In genomic region chr6:35449287-35449881, GRCh38 we compare ENCODE assay signal across 8 cellular contexts. TPM values are rescaled to one million over a fixed set of nuclear protein-coding genes. Genes with fewer than 3 reads are reported as not detected.
A peak's percentile ranks its signal among the peaks of the same experiment; 100 is the strongest.
DNase-seq lines count a peak whose midpoint lies in the region; ATAC-seq, FAIRE-seq and TF ChIP-seq lines count a peak whose summit lies in the region.

No MANE protein-coding gene starts in this region.

- H3K14ac ChIP-seq in H9 (ENCODE audit: insufficient read depth, low read length) = no peak overlapping the region

- H3K4ac ChIP-seq in H9 (ENCODE audit: low read depth, low read length) = no peak overlapping the region

- H3K4me3 Mint-ChIP-seq in H9 = peak overlapping the region in 1 of 2 experiments; percentile 20; a peak in 1 of 5 replicates

- H3K4me2 ChIP-seq in H9 (ENCODE audit: insufficient read depth, insufficient read length, low read length) = no peak overlapping the region

- H3K27ac Mint-ChIP-seq in H9 = no peak overlapping the region

- ATAC-seq in lung (ENCODE audit: insufficient read depth, low FRiP score) (peak; percentile 49), HG02938 (IDR thresholded peaks at IDR 0.05; ENCODE audit: unreplicated experiment) (no peak)

- DNase-seq in D721Med (ENCODE audit: insufficient read length, low spot score) (peak; percentile 75), H9 (no peak), NCI-H2081 (lab: John Stamatoyannopoulos, UW) (peak; percentile 69 to 76), T1000 (lab: John Stamatoyannopoulos, UW) (peak; percentile 39), colonic mucosa (no peak), lung (ENCODE audit: low spot score) (no peak), thyroid gland (peak; percentile 19 to 35)

- peak; percentile 72 for TF ChIP-seq CTCF in D721Med (IDR thresholded peaks at IDR 0.05; ENCODE audit: insufficient read depth, missing control alignments)
- peak; percentile 86 for TF ChIP-seq CTCF in H9 (conservative IDR thresholded peaks at IDR 0.05)
- TF ChIP-seq CTCF in colonic mucosa (IDR thresholded peaks at IDR 0.05) = peak; percentile 66
- TF ChIP-seq CTCF in lung (IDR thresholded peaks at IDR 0.05; ENCODE audit: control extremely low read depth, extremely low read depth) = peak; percentile 77
- TF ChIP-seq CTCF in thyroid gland (IDR thresholded peaks at IDR 0.05) = peak; percentile 45 to 88 (median 72)

- no peaks in the 10 kb centered on the region for H3K79me1 ChIP-seq in H9 (ENCODE audit: insufficient read depth, low read depth, low read length, poor library complexity, severe bottlenecking)

- H2BK12ac ChIP-seq in H9 (ENCODE audit: insufficient read length, low read depth, low read length) = no peak overlapping the region

- H3K9ac ChIP-seq in H9 (ENCODE audit: extremely low read depth, insufficient read length, low read length) (no peak overlapping the region), colonic mucosa (ENCODE audit: low read depth in 2 of 2, low read length in 2 of 2) (no peak overlapping the region)

- no peak for FAIRE-seq in D721Med (lab: Jason Lieb, UNC)

- H3K9me3 Mint-ChIP-seq in H9 = no peaks in the 10 kb centered on the region

- no peak overlapping the region for H2BK20ac ChIP-seq in H9 (ENCODE audit: low read depth, low read length, poor library complexity, severe bottlenecking)

- H3K27me3 Mint-ChIP-seq in H9 (ENCODE audit: low read depth) = peaks cover 17% of the 10 kb centered on the region

- H3K4me3 ChIP-seq in colonic mucosa (no peak overlapping the region), lung (no peak overlapping the region), thyroid gland (replicated peaks in 1 of 3) (no peak overlapping the region)

- H3K36me3 ChIP-seq in colonic mucosa (no peaks in the 10 kb centered on the region), lung (ENCODE audit: control insufficient read depth in 2 of 2, insufficient read depth in 2 of 2, low read length in 2 of 2) (no peaks in the 10 kb centered on the region), thyroid gland (no peaks in the 10 kb centered on the region)

- no peak overlapping the region for H2BK15ac ChIP-seq in H9 (ENCODE audit: low read depth, low read length)

- peaks cover 5% of the 10 kb centered on the region for H3K23me2 ChIP-seq in H9 (ENCODE audit: insufficient read length, low read depth, low read length, poor library complexity, severe bottlenecking)

- no peak overlapping the region for H2BK120ac ChIP-seq in H9 (ENCODE audit: low read depth, low read length, poor library complexity, severe bottlenecking)

- no peaks in the 10 kb centered on the region for H3K9me3 ChIP-seq in H9 (ENCODE audit: control insufficient read depth, low read depth, low read length)
- no peaks in the 10 kb centered on the region for H3K9me3 ChIP-seq in colonic mucosa
- H3K9me3 ChIP-seq in lung (ENCODE audit: control insufficient read depth in 2 of 2, insufficient read depth in 1 of 2, low read length in 1 of 2) = peaks cover 0 to 1% of the 10 kb centered on the region in 2 donors
- H3K9me3 ChIP-seq in thyroid gland = no peaks in the 10 kb centered on the region

- no peak overlapping the region for H3K56ac ChIP-seq in H9 (ENCODE audit: insufficient read length, low read depth, low read length)

- no peak overlapping the region for H4K91ac ChIP-seq in H9 (ENCODE audit: insufficient read length, low read depth, low read length)

- H3K27ac ChIP-seq in H9 (ENCODE audit: insufficient read length, low read depth, low read length) (no peak overlapping the region), colonic mucosa (no peak overlapping the region), lung (ENCODE audit: low read depth in 1 of 2, low read length in 1 of 2) (no peak overlapping the region), thyroid gland (no peak overlapping the region)

- no peak overlapping the region for H2AK5ac ChIP-seq in H9 (ENCODE audit: insufficient read length, low read length)

- no CpG with 5 or more reads among the region's 14 CpGs for WGBS in H9 (ENCODE audit: extremely low coverage, insufficient read length, low lambda C conversion rate)
- 33 to 36% methylated on average over 14 of the region's 14 CpGs for WGBS in lung, 2 donors
- WGBS in thyroid gland, 2 donors = 31 to 38% methylated on average over 12 to 14 of the region's 14 CpGs

- 0 out of 2 replicates have a peak, but pooled peaks cover 4% of the 10 kb centered on the region for H3K4me1 ChIP-seq in H9 (ENCODE audit: insufficient read depth, low read length)
- H3K4me1 ChIP-seq in colonic mucosa = peaks cover 6% of the 10 kb centered on the region
- peaks cover 0 to 2% of the 10 kb centered on the region in 2 donors for H3K4me1 ChIP-seq in lung (ENCODE audit: control insufficient read depth in 2 of 2, insufficient read depth in 2 of 2, low read length in 2 of 2)
- peaks cover 11 to 18% of the 10 kb centered on the region in 2 donors for H3K4me1 ChIP-seq in thyroid gland

- H2BK5ac ChIP-seq in H9 (ENCODE audit: insufficient read length, low read length) = no peak overlapping the region

- no peaks in the 10 kb centered on the region for H3K36me3 Mint-ChIP-seq in H9 (ENCODE audit: insufficient read depth in 1 of 3, low read depth in 3 of 3)

- no peak overlapping the region for H3T11ph ChIP-seq in H9 (ENCODE audit: low read length)

- intact Hi-C loops in colonic mucosa (cut with DNase I) (loop anchor here (5.0 kb wide), 1 partner anchor 152 kb away; the partner anchor contains the start of gene DEF6), thyroid gland (cut with DNase I) (loop anchor here (5.0 kb wide), 1 partner anchor 152 kb away; the partner anchor contains the start of gene DEF6)

- H3K79me2 ChIP-seq in H9 (ENCODE audit: insufficient read depth, low read length) = no peaks in the 10 kb centered on the region

- H4K20me1 ChIP-seq in H9 (ENCODE audit: control insufficient read depth, insufficient read depth, insufficient read length) = no peaks in the 10 kb centered on the region

- no peak overlapping the region for H4K5ac ChIP-seq in H9 (ENCODE audit: insufficient read length, low read depth, low read length)

- TF ChIP-seq POLR2A in thyroid gland (IDR thresholded peaks at IDR 0.05) = no peak

- no peak overlapping the region for H4K8ac ChIP-seq in H9 (replicated peaks; ENCODE audit: insufficient read length, low read depth, low read length)

- no peak overlapping the region for H3K23ac ChIP-seq in H9 (ENCODE audit: insufficient read length, low read depth, low read length)

- H3K4me1 Mint-ChIP-seq in H9 = peaks cover 23 to 27% of the 10 kb centered on the region in 2 experiments

- no peaks in the 10 kb centered on the region for H3K27me3 ChIP-seq in H9 (ENCODE audit: insufficient read depth, low read length)
- H3K27me3 ChIP-seq in colonic mucosa = no peaks in the 10 kb centered on the region
- no peaks in the 10 kb centered on the region for H3K27me3 ChIP-seq in lung (ENCODE audit: control insufficient read depth, insufficient read depth)
- no peaks in the 10 kb centered on the region for H3K27me3 ChIP-seq in thyroid gland

- H3K18ac ChIP-seq in H9 (ENCODE audit: insufficient read length, low read depth, low read length) = no peak overlapping the region

- H2AFZ ChIP-seq in H9 (ENCODE audit: low read length) = no peak overlapping the region

RNA-seq across cellular contexts. Expression of gene FANCE, which starts 2.8 kb away (rescaled TPM):
- 8.4 and 10.9 TPM in 2 replicates for total RNA-seq in H9 (2021)
- total RNA-seq in colonic mucosa = 10 to 100 TPM in 1 of 2 donors, 1 to 10 TPM in 1; 3.7 to 10.7 TPM
- total RNA-seq in lung = 1 to 10 TPM; 6.4 to 7.3 TPM
- polyA plus RNA-seq in lung = 1 to 10 TPM; 3.1 to 6.1 TPM
- 1 to 10 TPM; 4.1 to 6.6 (median 6.2) TPM for total RNA-seq in thyroid gland

RNA-seq across cellular contexts. Expression of gene RPL10A, which starts 18.8 kb away (rescaled TPM):
- total RNA-seq in H9 (2021) (1,826 and 1,830 TPM in 2 replicates), colonic mucosa (1,000 to 10,000 TPM in 1 of 2 donors, 100 to 1,000 TPM in 1; 998 to 1,213 TPM), lung (1,000 to 10,000 TPM; 1,164 to 1,688 TPM), thyroid gland (1,000 to 10,000 TPM; 1,123 to 2,881 (median 1,235) TPM)
- 1,000 to 10,000 TPM in 1 of 2 donors, 100 to 1,000 TPM in 1; 986 to 1,885 TPM for polyA plus RNA-seq in lung

RNA-seq across cellular contexts. Expression of gene TEAD3, which starts 47.5 kb away (rescaled TPM):
- total RNA-seq in H9 (2021) (24.3 and 27.0 TPM in 2 replicates), colonic mucosa (10 to 100 TPM; 24.5 to 38.4 TPM), lung (10 to 100 TPM; 19.2 to 20.7 TPM), thyroid gland (10 to 100 TPM in 3 of 4 donors, 1 to 10 TPM in 1; 9.9 to 17.0 (median 11.2) TPM)
- 10 to 100 TPM; 15.0 to 17.8 TPM for polyA plus RNA-seq in lung

Comparison
In these comparisons a context has a peak if more than half of its experiments do, and no peak if none do; other contexts are left out.
1. DNase-seq: peak in D721Med (single experiment), NCI-H2081 (2 of 2), T1000 (single experiment) and thyroid gland (2 of 2); none in H9 (single experiment), colonic mucosa (single experiment) and lung (single experiment).
2. Peak in every context shown above with its lines, with median percentiles within 50 percentile points of each other: CTCF ChIP-seq.